ENCODE assay signal across 9 cellular contexts in genomic region chr3:184338538-184338945, GRCh38. TPM values are rescaled to one million over a fixed set of nuclear protein-coding genes. Genes with fewer than 3 reads are reported as not detected.
DNase-seq lines count a peak whose midpoint lies in the region; ATAC-seq and TF ChIP-seq lines count a peak whose summit lies in the region.
"Had no signal": no experiment of that assay in that cellular context is flagged by ENCODE, and none has a peak within 500 bp of the region (broad histone marks: within the 10 kb centered on the region; RNA-seq: fewer than 3 reads in every experiment).

No MANE protein-coding gene starts in this region.

- in situ Hi-C loops in mammary epithelial cell (cut with MboI; ENCODE audit: low sequenced_read_pairs in 2 of 2): no loop called here

- intact Hi-C loops in mammary epithelial cell (cut with micrococcal nuclease): no loop called here

- no TSS peak for BruUV-seq in mammary epithelial cell (replicated peaks; lab: Mats Ljungman, UMichigan)

- CTCF ChIA-PET in mammary epithelial cell (lab: Charles Lee; ENCODE audit: low non-redundant PET): no interaction called here

- H3K9me3 Mint-ChIP-seq in stimulated activated effector memory CD8-positive, alpha-beta T cell treated with anti-CD3 and anti-CD28 coated beads, Interleukin-12 subunit alpha, Interleukin-12 subunit beta, amount 100 ng/mL, for 72 hours: no peaks in the 10 kb centered on the region

- H4K20me1 ChIP-seq in mammary epithelial cell (ENCODE audit: insufficient read depth, low read length): no peaks in the 10 kb centered on the region

- H3K4me1 Mint-ChIP-seq in stimulated activated effector memory CD8-positive, alpha-beta T cell treated with anti-CD3 and anti-CD28 coated beads, Interleukin-12 subunit alpha, Interleukin-12 subunit beta, amount 100 ng/mL, for 72 hours: peaks cover 62% of the 10 kb centered on the region

- no peak overlapping the region for H3K9ac ChIP-seq in mammary epithelial cell (ENCODE audit: insufficient read depth, low read length)

- H3K4me1 ChIP-seq in mammary epithelial cell (ENCODE audit: insufficient read depth, low read length): peaks cover 72% of the 10 kb centered on the region

- no peak overlapping the region for H3K27ac Mint-ChIP-seq in stimulated activated effector memory CD8-positive, alpha-beta T cell treated with anti-CD3 and anti-CD28 coated beads, Interleukin-12 subunit alpha, Interleukin-12 subunit beta, amount 100 ng/mL, for 72 hours

- peak; percentile 35 for DNase-seq in AG10803 (ENCODE audit: low read depth)
- DNase-seq in NCI-H2081 treated with DMSO at 0.1 percent for 48 hours (lab: John Stamatoyannopoulos, UW): peak; percentile 81
- no peak for DNase-seq in mammary epithelial cell
- DNase-seq in iPS-NIHi11 (ENCODE audit: low spot score): peak; percentile 93
- DNase-seq in stimulated activated effector memory CD8-positive, alpha-beta T cell treated with anti-CD3 and anti-CD28 coated beads, Interleukin-12 subunit alpha, Interleukin-12 subunit beta, amount 100 ng/mL, for 72 hours (ENCODE audit: low spot score in 2 of 2): no peak
- no peak for DNase-seq in GM03348 (ENCODE audit: low spot score)
- DNase-seq: DND-41 had no signal

- no peak for TF ChIP-seq CTCF in AG10803 (conservative IDR thresholded peaks at IDR 0.05; ENCODE audit: low read length)
- no peak for TF ChIP-seq CTCF in mammary epithelial cell (conservative IDR thresholded peaks at IDR 0.05 in 1 of 2, IDR thresholded peaks at IDR 0.05 in 1 of 2; ENCODE audit: extremely low read depth in 1 of 2, insufficient read depth in 1 of 2, low read depth in 1 of 2, low read length in 2 of 2)

- H3K4me2 ChIP-seq in mammary epithelial cell (ENCODE audit: insufficient read depth, low read depth, low read length): peak overlapping the region; percentile 2

- H3K36me3 ChIP-seq in mammary epithelial cell (ENCODE audit: insufficient read depth, low read length): peaks cover 12% of the 10 kb centered on the region

- no peak overlapping the region for H3K27ac ChIP-seq in mammary epithelial cell (ENCODE audit: insufficient read depth, low read depth, low read length)

- H3K36me3 Mint-ChIP-seq in stimulated activated effector memory CD8-positive, alpha-beta T cell treated with anti-CD3 and anti-CD28 coated beads, Interleukin-12 subunit alpha, Interleukin-12 subunit beta, amount 100 ng/mL, for 72 hours: peaks cover 47% of the 10 kb centered on the region

- dilution Hi-C loops in mammary epithelial cell (cut with HindIII; ENCODE audit: low sequenced_read_pairs): no loop called here

- H3K27me3 ChIP-seq in mammary epithelial cell (ENCODE audit: insufficient read depth, low read length): no peaks in the 10 kb centered on the region

- WGBS in mammary epithelial cell (ENCODE audit: low coverage, missing lambda C conversion rate): no CpG with 5 or more reads among the region's 37 CpGs

- H3K4me3 ChIP-seq in AG10803 (ENCODE audit: low read length) (no peak overlapping the region), mammary epithelial cell (replicated peaks in 1 of 3; ENCODE audit: insufficient read depth in 1 of 3, low read depth in 2 of 3, low read length in 3 of 3) (no peak overlapping the region)

- no peak overlapping the region for H2AFZ ChIP-seq in mammary epithelial cell (ENCODE audit: low read depth, low read length)

- ATAC-seq in stimulated activated effector memory CD8-positive, alpha-beta T cell treated with anti-CD3 and anti-CD28 coated beads, Interleukin-12 subunit alpha, Interleukin-12 subunit beta, amount 100 ng/mL, for 72 hours: no peak
- ATAC-seq in HG03378 (IDR thresholded peaks at IDR 0.05; ENCODE audit: unreplicated experiment) (no peak), GM18867 (IDR thresholded peaks at IDR 0.05; ENCODE audit: unreplicated experiment) (no peak)

- H3K9me3 ChIP-seq in mammary epithelial cell (replicated peaks; ENCODE audit: insufficient read depth, low read length): no peaks in the 10 kb centered on the region

- H3K4me3 Mint-ChIP-seq in stimulated activated effector memory CD8-positive, alpha-beta T cell treated with anti-CD3 and anti-CD28 coated beads, Interleukin-12 subunit alpha, Interleukin-12 subunit beta, amount 100 ng/mL, for 72 hours: peak overlapping the region; percentile 81

- peaks cover 35% of the 10 kb centered on the region for H3K79me2 ChIP-seq in mammary epithelial cell (ENCODE audit: insufficient read depth, low read length)

RNA-seq across cellular contexts. Expression of gene FAM131A, which starts 1.1 kb away (rescaled TPM):
- 10 to 100 TPM; 10.7 to 15.5 TPM for total RNA-seq in mammary epithelial cell
- polyA plus RNA-seq in mammary epithelial cell: 12.1 TPM
- 14.8 TPM for polyA minus RNA-seq in mammary epithelial cell

RNA-seq across cellular contexts. Expression of gene CLCN2, which starts 22.9 kb away (rescaled TPM):
- total RNA-seq in mammary epithelial cell: 10 to 100 TPM in 1 of 2 donors, 1 to 10 TPM in 1; 5.7 to 10.7 TPM
- 5.1 TPM for polyA plus RNA-seq in mammary epithelial cell
- 6.6 TPM for polyA minus RNA-seq in mammary epithelial cell

RNA-seq across cellular contexts. Expression of gene POLR2H, which starts 23.0 kb away (rescaled TPM):
- total RNA-seq in mammary epithelial cell: 10 to 100 TPM; 41.7 to 78.2 TPM
- 169 TPM for polyA plus RNA-seq in mammary epithelial cell
- polyA minus RNA-seq in mammary epithelial cell: 107 TPM

RNA-seq across cellular contexts. Expression of gene EIF4G1, which starts 24.1 kb away (rescaled TPM):
- 100 to 1,000 TPM; 278 to 534 TPM for total RNA-seq in mammary epithelial cell
- 528 TPM for polyA plus RNA-seq in mammary epithelial cell
- polyA minus RNA-seq in mammary epithelial cell: 785 TPM

RNA-seq across cellular contexts. Expression of gene THPO, which starts 39.5 kb away (rescaled TPM):
- not detected for total RNA-seq in mammary epithelial cell
- polyA plus RNA-seq in mammary epithelial cell: not detected
- polyA minus RNA-seq in mammary epithelial cell: not detected

Comparison
In these comparisons a context has a peak if more than half of its experiments do, and no peak if none do; other contexts are left out.
1. DNase-seq: peak in AG10803 (single experiment), NCI-H2081 treated with DMSO at 0.1 percent for 48 hours (single experiment) and iPS-NIHi11 (single experiment); none in mammary epithelial cell (single experiment), stimulated activated effector memory CD8-positive, alpha-beta T cell treated with anti-CD3 and anti-CD28 coated beads, Interleukin-12 subunit alpha, Interleukin-12 subunit beta, amount 100 ng/mL, for 72 hours (0 of 2) and GM03348 (single experiment).